In genomic region chr1:42766723-42767509, GRCh38 we compare ENCODE assay signal across 1 cellular context.
TF ChIP-seq lines count a peak whose summit lies in the region.

TSS of gene C1orf50 (plus strand) at chr1:42767249. CDS start at chr1:42767312, 63 bp downstream.
TSS of gene P3H1 (minus strand) at chr1:42767028. CDS start at chr1:42766971, 57 bp downstream.

TF ChIP-seq in GM12878, 131 proteins besides CTCF, POLR2A, EP300 and RAD21 (continued from another document):
- TF ChIP-seq WRNIP1 (IDR thresholded peaks at IDR 0.05; ENCODE audit: borderline replicate concordance, low read depth, low read length) (no peak), PAX5 (IDR thresholded peaks at IDR 0.05; ENCODE audit: borderline replicate concordance, low read depth, low read length) (0 out of 2 replicates have a peak, but pooled peaks have one; percentile 4), POLR2AphosphoS5 (IDR thresholded peaks at IDR 0.05; ENCODE audit: low read length) (peak; percentile 97), POU2F2 (IDR thresholded peaks at IDR 0.05; ENCODE audit: borderline replicate concordance, low read depth, low read length) (peak; percentile 77; the same call in 2 of the 3 replicates), ZSCAN29 (IDR thresholded peaks at IDR 0.05) (no peak), YBX1 (IDR thresholded peaks at IDR 0.05) (no peak), BCL11A (IDR thresholded peaks at IDR 0.05; ENCODE audit: low read depth, low read length) (no peak), CREB1 (IDR thresholded peaks at IDR 0.05; ENCODE audit: low read depth) (peak; percentile 65; the same call in 1 of the 2 replicates), MEF2A (IDR thresholded peaks at IDR 0.05; ENCODE audit: insufficient read depth, low read depth, low read length) (no peak), NFXL1 (IDR thresholded peaks at IDR 0.05; ENCODE audit: borderline replicate concordance) (no peak)
